1 cellular context compared by ENCODE assay signal in the genomic region with DNA sequence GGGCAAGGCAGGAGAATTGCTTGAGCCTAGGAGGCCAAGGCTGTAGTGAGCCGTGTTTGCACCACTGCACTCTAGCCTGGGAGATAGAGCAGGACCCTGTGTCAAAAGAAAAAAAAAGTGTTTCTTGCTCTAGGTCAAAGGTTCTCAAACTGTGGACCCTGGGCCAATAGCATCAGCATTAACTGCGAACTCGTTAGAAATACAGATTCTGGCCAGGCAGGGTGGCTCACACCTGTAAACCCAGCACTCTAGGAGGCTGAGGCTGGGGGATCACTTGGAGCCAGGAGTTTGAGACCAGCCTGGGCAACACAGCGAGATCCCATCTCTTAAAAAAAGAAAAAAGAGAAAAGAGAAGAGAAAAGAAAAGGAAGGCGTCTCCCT.
TF ChIP-seq lines count a peak whose summit lies in the region.

No MANE protein-coding gene starts in this region.

TF ChIP-seq in endothelial cell of umbilical vein, 7 proteins besides CTCF, POLR2A, EP300 and RAD21:
- TF ChIP-seq POLR2AphosphoS5 (IDR thresholded peaks at IDR 0.05; ENCODE audit: insufficient read depth, low read depth, low read length) (no peak), EZH2 (IDR thresholded peaks at IDR 0.05; ENCODE audit: borderline replicate concordance, low read depth, low read length, severe bottlenecking) (no peak), MYC (IDR thresholded peaks at IDR 0.05; ENCODE audit: low read depth, low read length) (no peak), GATA2 (IDR thresholded peaks at IDR 0.05; ENCODE audit: insufficient read depth, insufficient read length, low read depth, low read length) (no peak), FOS (IDR thresholded peaks at IDR 0.05; ENCODE audit: borderline replicate concordance, insufficient read depth, low read length) (no peak), JUN (IDR thresholded peaks at IDR 0.05; ENCODE audit: borderline replicate concordance, insufficient read depth, insufficient read length, low read depth) (no peak)
- TF ChIP-seq, protein P1, sequence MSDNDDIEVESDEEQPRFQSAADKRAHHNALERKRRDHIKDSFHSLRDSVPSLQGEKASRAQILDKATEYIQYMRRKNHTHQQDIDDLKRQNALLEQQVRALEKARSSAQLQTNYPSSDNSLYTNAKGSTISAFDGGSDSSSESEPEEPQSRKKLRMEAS (IDR thresholded peaks at IDR 0.05; ENCODE audit: insufficient read depth, insufficient read length): no peak
TF ChIP-seq in endothelial cell of umbilical vein: peak in this region for 0.
